ENCODE assay signal across 1 cellular context in the genomic region with DNA sequence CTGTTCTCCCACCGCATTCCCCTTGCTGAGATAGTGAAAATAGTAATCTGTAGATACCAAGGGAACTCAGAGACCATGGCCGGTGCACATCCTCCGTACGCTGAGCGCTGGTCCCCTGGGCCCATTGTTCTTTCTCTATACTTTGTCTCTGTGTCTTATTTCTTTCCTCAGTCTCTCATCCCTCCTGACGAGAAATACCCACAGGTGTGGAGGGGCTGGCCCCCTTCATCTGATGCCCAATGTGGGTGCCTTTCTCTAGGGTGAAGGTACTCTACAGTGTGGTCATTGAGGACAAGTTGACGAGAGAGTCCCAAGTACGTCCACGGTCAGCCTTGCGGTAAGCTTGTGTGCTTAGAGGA.
TF ChIP-seq lines count a peak whose summit lies in the region.

No MANE protein-coding gene starts in this region.

TF ChIP-seq in GM23338, 12 proteins besides CTCF, POLR2A, EP300 and RAD21 (continued from another document):
- TF ChIP-seq, protein P1, sequence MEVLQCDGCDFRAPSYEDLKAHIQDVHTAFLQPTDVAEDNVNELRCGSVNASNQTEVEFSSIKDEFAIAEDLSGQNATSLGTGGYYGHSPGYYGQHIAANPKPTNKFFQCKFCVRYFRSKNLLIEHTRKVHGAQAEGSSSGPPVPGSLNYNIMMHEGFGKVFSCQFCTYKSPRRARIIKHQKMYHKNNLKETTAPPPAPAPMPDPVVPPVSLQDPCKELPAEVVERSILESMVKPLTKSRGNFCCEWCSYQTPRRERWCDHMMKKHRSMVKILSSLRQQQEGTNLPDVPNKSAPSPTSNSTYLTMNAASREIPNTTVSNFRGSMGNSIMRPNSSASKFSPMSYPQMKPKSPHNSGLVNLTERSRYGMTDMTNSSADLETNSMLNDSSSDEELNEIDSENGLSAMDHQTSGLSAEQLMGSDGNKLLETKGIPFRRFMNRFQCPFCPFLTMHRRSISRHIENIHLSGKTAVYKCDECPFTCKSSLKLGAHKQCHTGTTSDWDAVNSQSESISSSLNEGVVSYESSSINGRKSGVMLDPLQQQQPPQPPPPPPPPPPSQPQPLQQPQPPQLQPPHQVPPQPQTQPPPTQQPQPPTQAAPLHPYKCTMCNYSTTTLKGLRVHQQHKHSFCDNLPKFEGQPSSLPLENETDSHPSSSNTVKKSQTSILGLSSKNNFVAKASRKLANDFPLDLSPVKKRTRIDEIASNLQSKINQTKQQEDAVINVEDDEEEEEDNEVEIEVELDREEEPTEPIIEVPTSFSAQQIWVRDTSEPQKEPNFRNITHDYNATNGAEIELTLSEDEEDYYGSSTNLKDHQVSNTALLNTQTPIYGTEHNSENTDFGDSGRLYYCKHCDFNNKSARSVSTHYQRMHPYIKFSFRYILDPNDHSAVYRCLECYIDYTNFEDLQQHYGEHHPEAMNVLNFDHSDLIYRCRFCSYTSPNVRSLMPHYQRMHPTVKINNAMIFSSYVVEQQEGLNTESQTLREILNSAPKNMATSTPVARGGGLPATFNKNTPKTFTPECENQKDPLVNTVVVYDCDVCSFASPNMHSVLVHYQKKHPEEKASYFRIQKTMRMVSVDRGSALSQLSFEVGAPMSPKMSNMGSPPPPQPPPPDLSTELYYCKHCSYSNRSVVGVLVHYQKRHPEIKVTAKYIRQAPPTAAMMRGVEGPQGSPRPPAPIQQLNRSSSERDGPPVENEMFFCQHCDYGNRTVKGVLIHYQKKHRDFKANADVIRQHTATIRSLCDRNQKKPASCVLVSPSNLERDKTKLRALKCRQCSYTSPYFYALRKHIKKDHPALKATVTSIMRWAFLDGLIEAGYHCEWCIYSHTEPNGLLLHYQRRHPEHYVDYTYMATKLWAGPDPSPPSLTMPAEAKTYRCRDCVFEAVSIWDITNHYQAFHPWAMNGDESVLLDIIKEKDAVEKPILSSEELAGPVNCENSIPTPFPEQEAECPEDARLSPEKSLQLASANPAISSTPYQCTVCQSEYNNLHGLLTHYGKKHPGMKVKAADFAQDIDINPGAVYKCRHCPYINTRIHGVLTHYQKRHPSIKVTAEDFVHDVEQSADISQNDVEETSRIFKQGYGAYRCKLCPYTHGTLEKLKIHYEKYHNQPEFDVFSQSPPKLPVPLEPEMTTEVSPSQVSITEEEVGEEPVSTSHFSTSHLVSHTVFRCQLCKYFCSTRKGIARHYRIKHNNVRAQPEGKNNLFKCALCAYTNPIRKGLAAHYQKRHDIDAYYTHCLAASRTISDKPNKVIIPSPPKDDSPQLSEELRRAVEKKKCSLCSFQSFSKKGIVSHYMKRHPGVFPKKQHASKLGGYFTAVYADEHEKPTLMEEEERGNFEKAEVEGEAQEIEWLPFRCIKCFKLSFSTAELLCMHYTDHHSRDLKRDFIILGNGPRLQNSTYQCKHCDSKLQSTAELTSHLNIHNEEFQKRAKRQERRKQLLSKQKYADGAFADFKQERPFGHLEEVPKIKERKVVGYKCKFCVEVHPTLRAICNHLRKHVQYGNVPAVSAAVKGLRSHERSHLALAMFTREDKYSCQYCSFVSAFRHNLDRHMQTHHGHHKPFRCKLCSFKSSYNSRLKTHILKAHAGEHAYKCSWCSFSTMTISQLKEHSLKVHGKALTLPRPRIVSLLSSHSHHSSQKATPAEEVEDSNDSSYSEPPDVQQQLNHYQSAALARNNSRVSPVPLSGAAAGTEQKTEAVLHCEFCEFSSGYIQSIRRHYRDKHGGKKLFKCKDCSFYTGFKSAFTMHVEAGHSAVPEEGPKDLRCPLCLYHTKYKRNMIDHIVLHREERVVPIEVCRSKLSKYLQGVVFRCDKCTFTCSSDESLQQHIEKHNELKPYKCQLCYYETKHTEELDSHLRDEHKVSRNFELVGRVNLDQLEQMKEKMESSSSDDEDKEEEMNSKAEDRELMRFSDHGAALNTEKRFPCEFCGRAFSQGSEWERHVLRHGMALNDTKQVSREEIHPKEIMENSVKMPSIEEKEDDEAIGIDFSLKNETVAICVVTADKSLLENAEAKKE (CRISPR knock-in tag; IDR thresholded peaks at IDR 0.05): no peak
- no peak for TF ChIP-seq EZH2 (IDR thresholded peaks at IDR 0.05; ENCODE audit: low read depth, unreplicated experiment)
- no peak for TF ChIP-seq JUNB (IDR thresholded peaks at IDR 0.05; ENCODE audit: unreplicated experiment)
- no peak for TF ChIP-seq NANOG (IDR thresholded peaks at IDR 0.05; ENCODE audit: borderline replicate concordance)
- TF ChIP-seq STAT1 (IDR thresholded peaks at IDR 0.05; ENCODE audit: unreplicated experiment): no peak
- TF ChIP-seq, protein P2, sequence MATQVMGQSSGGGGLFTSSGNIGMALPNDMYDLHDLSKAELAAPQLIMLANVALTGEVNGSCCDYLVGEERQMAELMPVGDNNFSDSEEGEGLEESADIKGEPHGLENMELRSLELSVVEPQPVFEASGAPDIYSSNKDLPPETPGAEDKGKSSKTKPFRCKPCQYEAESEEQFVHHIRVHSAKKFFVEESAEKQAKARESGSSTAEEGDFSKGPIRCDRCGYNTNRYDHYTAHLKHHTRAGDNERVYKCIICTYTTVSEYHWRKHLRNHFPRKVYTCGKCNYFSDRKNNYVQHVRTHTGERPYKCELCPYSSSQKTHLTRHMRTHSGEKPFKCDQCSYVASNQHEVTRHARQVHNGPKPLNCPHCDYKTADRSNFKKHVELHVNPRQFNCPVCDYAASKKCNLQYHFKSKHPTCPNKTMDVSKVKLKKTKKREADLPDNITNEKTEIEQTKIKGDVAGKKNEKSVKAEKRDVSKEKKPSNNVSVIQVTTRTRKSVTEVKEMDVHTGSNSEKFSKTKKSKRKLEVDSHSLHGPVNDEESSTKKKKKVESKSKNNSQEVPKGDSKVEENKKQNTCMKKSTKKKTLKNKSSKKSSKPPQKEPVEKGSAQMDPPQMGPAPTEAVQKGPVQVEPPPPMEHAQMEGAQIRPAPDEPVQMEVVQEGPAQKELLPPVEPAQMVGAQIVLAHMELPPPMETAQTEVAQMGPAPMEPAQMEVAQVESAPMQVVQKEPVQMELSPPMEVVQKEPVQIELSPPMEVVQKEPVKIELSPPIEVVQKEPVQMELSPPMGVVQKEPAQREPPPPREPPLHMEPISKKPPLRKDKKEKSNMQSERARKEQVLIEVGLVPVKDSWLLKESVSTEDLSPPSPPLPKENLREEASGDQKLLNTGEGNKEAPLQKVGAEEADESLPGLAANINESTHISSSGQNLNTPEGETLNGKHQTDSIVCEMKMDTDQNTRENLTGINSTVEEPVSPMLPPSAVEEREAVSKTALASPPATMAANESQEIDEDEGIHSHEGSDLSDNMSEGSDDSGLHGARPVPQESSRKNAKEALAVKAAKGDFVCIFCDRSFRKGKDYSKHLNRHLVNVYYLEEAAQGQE (IDR thresholded peaks at IDR 0.05; ENCODE audit: unreplicated experiment): no peak
- no peak for TF ChIP-seq POLR2AphosphoS5 (IDR thresholded peaks at IDR 0.05; ENCODE audit: low read depth)
- TF ChIP-seq CREB1 (CRISPR knock-in tag; IDR thresholded peaks at IDR 0.05; ENCODE audit: low read depth): no peak
